In the genomic region with DNA sequence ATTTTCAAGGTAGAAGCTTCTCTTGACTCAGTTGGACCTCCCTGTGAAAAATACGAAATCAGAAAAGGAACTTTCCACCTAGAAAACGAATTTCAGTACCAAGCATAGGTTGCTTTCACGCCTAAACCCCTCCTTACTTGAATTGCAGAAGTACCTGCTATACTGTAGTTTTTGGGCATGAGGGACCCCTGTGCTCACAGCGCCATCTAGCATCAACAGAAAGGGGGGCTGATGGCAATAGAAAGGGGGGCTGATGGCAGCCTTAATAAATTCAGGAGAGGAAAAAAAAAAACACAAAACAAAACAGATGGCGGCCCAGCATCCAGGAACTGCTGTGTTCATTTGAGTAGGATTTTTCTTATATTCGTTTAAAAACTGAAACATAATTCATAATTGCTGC, we compare ENCODE assay signal across 8 cellular contexts.
DNase-seq lines count a peak whose midpoint lies in the region; TF ChIP-seq lines count a peak whose summit lies in the region.

No MANE protein-coding gene starts in this region.

- no peaks in the 10 kb centered on the region for H3K36me3 ChIP-seq in smooth muscle cell (ENCODE audit: low read depth)

- intact Hi-C loops in activated naive CD4-positive, alpha-beta T cell treated with anti-CD3 and anti-CD28 coated beads for 36 hours (cut with micrococcal nuclease): no loop called here

- no peak for DNase-seq in activated naive CD4-positive, alpha-beta T cell treated with anti-CD3 and anti-CD28 coated beads for 36 hours
- no peak for DNase-seq in activated naive CD4-positive, alpha-beta T cell (lab: John Stamatoyannopoulos, UW)
- no peak for DNase-seq in activated naive CD8-positive, alpha-beta T cell treated with anti-CD3 and anti-CD28 coated beads for 36 hours
- DNase-seq in smooth muscle cell (lab: John Stamatoyannopoulos, UW; ENCODE audit: unreplicated experiment): no peak
- DNase-seq in occipital lobe (lab: John Stamatoyannopoulos, UW): no peak
- DNase-seq in NCI-H82 treated with DMSO at 0.1 percent for 48 hours (lab: John Stamatoyannopoulos, UW; ENCODE audit: unreplicated experiment): no peak
- DNase-seq in NCI-H2196 (lab: John Stamatoyannopoulos, UW; ENCODE audit: unreplicated experiment): no peak

- peak overlapping the region; percentile 79 for H3K4me3 Mint-ChIP-seq in activated naive CD4-positive, alpha-beta T cell treated with anti-CD3 and anti-CD28 coated beads for 36 hours
- peak overlapping the region; percentile 87 for H3K4me3 Mint-ChIP-seq in activated naive CD8-positive, alpha-beta T cell treated with anti-CD3 and anti-CD28 coated beads for 36 hours

- H3K79me2 ChIP-seq in smooth muscle cell (ENCODE audit: low read depth): no peaks in the 10 kb centered on the region

- H3K27me3 Mint-ChIP-seq in activated naive CD4-positive, alpha-beta T cell treated with anti-CD3 and anti-CD28 coated beads for 36 hours (ENCODE audit: low read depth): peaks cover 3% of the 10 kb centered on the region
- peaks cover 8% of the 10 kb centered on the region for H3K27me3 Mint-ChIP-seq in activated naive CD8-positive, alpha-beta T cell treated with anti-CD3 and anti-CD28 coated beads for 36 hours

- no peak for TF ChIP-seq CTCF in smooth muscle cell (IDR thresholded peaks at IDR 0.05; ENCODE audit: borderline replicate concordance, insufficient read depth, poor library complexity, severe bottlenecking)

- H2AFZ ChIP-seq in smooth muscle cell (ENCODE audit: low read depth): peak overlapping the region; percentile 90

- 34% methylated on average over 6 of the region's 6 CpGs for WGBS in smooth muscle cell (ENCODE audit: low lambda C conversion rate)

- peaks cover 2% of the 10 kb centered on the region for H3K4me1 Mint-ChIP-seq in activated naive CD4-positive, alpha-beta T cell treated with anti-CD3 and anti-CD28 coated beads for 36 hours (ENCODE audit: low read depth)
- H3K4me1 Mint-ChIP-seq in activated naive CD8-positive, alpha-beta T cell treated with anti-CD3 and anti-CD28 coated beads for 36 hours: peaks cover 1% of the 10 kb centered on the region

- H3K9me3 ChIP-seq in iPS-18c (ENCODE audit: control insufficient read depth, insufficient read depth, low read length) (peaks cover 3% of the 10 kb centered on the region), smooth muscle cell (replicated peaks; ENCODE audit: low read depth) (no peaks in the 10 kb centered on the region)

- H4K20me1 ChIP-seq in smooth muscle cell (ENCODE audit: low read depth): no peaks in the 10 kb centered on the region

- H3K9me3 Mint-ChIP-seq in activated naive CD4-positive, alpha-beta T cell treated with anti-CD3 and anti-CD28 coated beads for 36 hours: peaks cover 20% of the 10 kb centered on the region
- H3K9me3 Mint-ChIP-seq in activated naive CD8-positive, alpha-beta T cell treated with anti-CD3 and anti-CD28 coated beads for 36 hours: peaks cover 23% of the 10 kb centered on the region

- H3K4me1 ChIP-seq in smooth muscle cell (ENCODE audit: low read depth): no peaks in the 10 kb centered on the region

- peak overlapping the region; percentile 79 for H3K4me2 ChIP-seq in smooth muscle cell

- no peaks in the 10 kb centered on the region for H3K27me3 ChIP-seq in smooth muscle cell (ENCODE audit: low read depth)

- H3F3A ChIP-seq in smooth muscle cell (ENCODE audit: low read depth): no peaks in the 10 kb centered on the region

- H3K36me3 Mint-ChIP-seq in activated naive CD4-positive, alpha-beta T cell treated with anti-CD3 and anti-CD28 coated beads for 36 hours (ENCODE audit: low read depth): peaks cover 14% of the 10 kb centered on the region
- peaks cover 19% of the 10 kb centered on the region for H3K36me3 Mint-ChIP-seq in activated naive CD8-positive, alpha-beta T cell treated with anti-CD3 and anti-CD28 coated beads for 36 hours

- no peak overlapping the region for H3K27ac Mint-ChIP-seq in activated naive CD4-positive, alpha-beta T cell treated with anti-CD3 and anti-CD28 coated beads for 36 hours
- H3K27ac Mint-ChIP-seq in activated naive CD8-positive, alpha-beta T cell treated with anti-CD3 and anti-CD28 coated beads for 36 hours: peak overlapping the region; percentile 96

- H3K9ac ChIP-seq in smooth muscle cell (ENCODE audit: low read depth): peak overlapping the region; percentile 79

- peak overlapping the region; percentile 82 for H3K27ac ChIP-seq in smooth muscle cell (ENCODE audit: low read depth)

- CTCF ChIA-PET in activated naive CD4-positive, alpha-beta T cell treated with anti-CD3 and anti-CD28 coated beads for 36 hours (lab: Charles Lee): no interaction called here

- H3K4me3 ChIP-seq in iPS-18c (ENCODE audit: insufficient read depth, low read depth, low read length): peak overlapping the region; percentile 46
- H3K4me3 ChIP-seq in smooth muscle cell: peak overlapping the region; percentile 56
